In genomic region chr17:77464988-77465357, GRCh38 we compare ENCODE assay signal across 9 cellular contexts.
DNase-seq lines count a peak whose midpoint lies in the region; ATAC-seq and TF ChIP-seq lines count a peak whose summit lies in the region.
"Had no signal": no experiment of that assay in that cellular context is flagged by ENCODE, and none has a peak within 500 bp of the region (broad histone marks: within the 10 kb centered on the region; RNA-seq: fewer than 3 reads in every experiment).

No MANE protein-coding gene starts in this region.

- 95 to 96% methylated on average over 6 of the region's 6 CpGs for WGBS in heart right ventricle, 2 donors

- ATAC-seq in heart right ventricle (no peak), left cardiac atrium (no peak), lower lobe of right lung (no peak), upper lobe of right lung (no peak)

- peaks cover 42% of the 10 kb centered on the region for H3K36me3 Mint-ChIP-seq in activated T-helper 1 cell treated with anti-CD3 and anti-CD28 coated beads, Interleukin-12 subunit alpha, Interleukin-12 subunit beta, Interleukin-2, Interleukin-4 antibody, amounts not matched to agents 30 ng/mL and 10 ng/mL and 1 ng/mL, durations not matched to agents 14 hours and 24 hours and 36 hours (ENCODE audit: low read depth)

- no peaks in the 10 kb centered on the region for H3K27me3 Mint-ChIP-seq in activated T-helper 1 cell treated with anti-CD3 and anti-CD28 coated beads, Interleukin-12 subunit alpha, Interleukin-12 subunit beta, Interleukin-2, Interleukin-4 antibody, amounts not matched to agents 30 ng/mL and 10 ng/mL and 1 ng/mL, durations not matched to agents 14 hours and 24 hours and 36 hours (ENCODE audit: insufficient read depth)

- H3K4me3 ChIP-seq in heart right ventricle (peak overlapping the region in 1 of 10 donors; percentile 17), lower lobe of right lung (peak overlapping the region; percentile 23), upper lobe of right lung (no peak overlapping the region)
- H3K4me3 ChIP-seq: lung had no signal

- H3K27me3 ChIP-seq in heart right ventricle (no peaks in the 10 kb centered on the region), lower lobe of right lung (ENCODE audit: low read depth) (no peaks in the 10 kb centered on the region), upper lobe of right lung (no peaks in the 10 kb centered on the region)

- H3K27ac ChIP-seq in heart right ventricle (peak overlapping the region in 8 of 10 donors; percentile 16 to 93 (median 64)), lower lobe of right lung (peak overlapping the region; percentile 84), upper lobe of right lung (peak overlapping the region; percentile 65)

- intact Hi-C loops in heart right ventricle (cut with DNase I), result no loop called here
- intact Hi-C loops in left cardiac atrium (cut with DNase I), result no loop called here
- intact Hi-C loops in activated T-helper 1 cell treated with anti-CD3 and anti-CD28 coated beads, Interleukin-12 subunit alpha, Interleukin-12 subunit beta, Interleukin-2, Interleukin-4 antibody, amounts not matched to agents 30 ng/mL and 10 ng/mL and 1 ng/mL, durations not matched to agents 14 hours and 24 hours and 36 hours (cut with micrococcal nuclease), result loop anchor here (1.0 to 5.0 kb wide), 2 partner anchors 9 to 1542 kb away; partner anchors contain the start of gene CANT1
- intact Hi-C loops in lower lobe of right lung (cut with DNase I), result no loop called here
- intact Hi-C loops in upper lobe of right lung (cut with DNase I), result no loop called here

- H3K27ac Mint-ChIP-seq in activated T-helper 1 cell treated with anti-CD3 and anti-CD28 coated beads, Interleukin-12 subunit alpha, Interleukin-12 subunit beta, Interleukin-2, Interleukin-4 antibody, amounts not matched to agents 30 ng/mL and 10 ng/mL and 1 ng/mL, durations not matched to agents 14 hours and 24 hours and 36 hours, result peak overlapping the region; percentile 89

- peaks cover 29 to 94% (median 86%) of the 10 kb centered on the region in 9 donors for H3K4me1 ChIP-seq in heart right ventricle
- peaks cover 85% of the 10 kb centered on the region for H3K4me1 ChIP-seq in lower lobe of right lung
- peaks cover 70% of the 10 kb centered on the region for H3K4me1 ChIP-seq in upper lobe of right lung

- H3K4me1 Mint-ChIP-seq in activated T-helper 1 cell treated with anti-CD3 and anti-CD28 coated beads, Interleukin-12 subunit alpha, Interleukin-12 subunit beta, Interleukin-2, Interleukin-4 antibody, amounts not matched to agents 30 ng/mL and 10 ng/mL and 1 ng/mL, durations not matched to agents 14 hours and 24 hours and 36 hours (ENCODE audit: low read depth), result peaks cover 76% of the 10 kb centered on the region

- peaks cover 0 to 6% (median 0%) of the 10 kb centered on the region in 9 donors for H3K36me3 ChIP-seq in heart right ventricle
- peaks cover 3% of the 10 kb centered on the region for H3K36me3 ChIP-seq in lower lobe of right lung
- no peaks in the 10 kb centered on the region for H3K36me3 ChIP-seq in upper lobe of right lung

- H3K9me3 ChIP-seq in heart right ventricle (no peaks in the 10 kb centered on the region), lower lobe of right lung (no peaks in the 10 kb centered on the region), upper lobe of right lung (no peaks in the 10 kb centered on the region)

- TF ChIP-seq CTCF in heart right ventricle (IDR thresholded peaks at IDR 0.05) (no peak), lower lobe of right lung (IDR thresholded peaks at IDR 0.05) (no peak), upper lobe of right lung (IDR thresholded peaks at IDR 0.05) (no peak)

- peak overlapping the region; percentile 59 for H3K4me3 Mint-ChIP-seq in activated T-helper 1 cell treated with anti-CD3 and anti-CD28 coated beads, Interleukin-12 subunit alpha, Interleukin-12 subunit beta, Interleukin-2, Interleukin-4 antibody, amounts not matched to agents 30 ng/mL and 10 ng/mL and 1 ng/mL, durations not matched to agents 14 hours and 24 hours and 36 hours

- DNase-seq in heart right ventricle (no peak), left cardiac atrium (no peak), lower lobe of right lung (no peak), upper lobe of right lung (no peak), NCI-H1092 (lab: John Stamatoyannopoulos, UW) (no peak), HPDE6-E6E7 (ENCODE audit: extremely low spot score) (no peak), T1000 (lab: John Stamatoyannopoulos, UW) (no peak)
- no peak for DNase-seq in activated T-helper 1 cell treated with anti-CD3 and anti-CD28 coated beads, Interleukin-12 subunit alpha, Interleukin-12 subunit beta, Interleukin-2, Interleukin-4 antibody, amounts not matched to agents 30 ng/mL and 10 ng/mL and 1 ng/mL, durations not matched to agents 14 hours and 24 hours and 36 hours (ENCODE audit: low spot score)

- H3K9me3 Mint-ChIP-seq in activated T-helper 1 cell treated with anti-CD3 and anti-CD28 coated beads, Interleukin-12 subunit alpha, Interleukin-12 subunit beta, Interleukin-2, Interleukin-4 antibody, amounts not matched to agents 30 ng/mL and 10 ng/mL and 1 ng/mL, durations not matched to agents 14 hours and 24 hours and 36 hours, result peaks cover 2% of the 10 kb centered on the region
